1 cellular context compared by ENCODE assay signal in the genomic region with DNA sequence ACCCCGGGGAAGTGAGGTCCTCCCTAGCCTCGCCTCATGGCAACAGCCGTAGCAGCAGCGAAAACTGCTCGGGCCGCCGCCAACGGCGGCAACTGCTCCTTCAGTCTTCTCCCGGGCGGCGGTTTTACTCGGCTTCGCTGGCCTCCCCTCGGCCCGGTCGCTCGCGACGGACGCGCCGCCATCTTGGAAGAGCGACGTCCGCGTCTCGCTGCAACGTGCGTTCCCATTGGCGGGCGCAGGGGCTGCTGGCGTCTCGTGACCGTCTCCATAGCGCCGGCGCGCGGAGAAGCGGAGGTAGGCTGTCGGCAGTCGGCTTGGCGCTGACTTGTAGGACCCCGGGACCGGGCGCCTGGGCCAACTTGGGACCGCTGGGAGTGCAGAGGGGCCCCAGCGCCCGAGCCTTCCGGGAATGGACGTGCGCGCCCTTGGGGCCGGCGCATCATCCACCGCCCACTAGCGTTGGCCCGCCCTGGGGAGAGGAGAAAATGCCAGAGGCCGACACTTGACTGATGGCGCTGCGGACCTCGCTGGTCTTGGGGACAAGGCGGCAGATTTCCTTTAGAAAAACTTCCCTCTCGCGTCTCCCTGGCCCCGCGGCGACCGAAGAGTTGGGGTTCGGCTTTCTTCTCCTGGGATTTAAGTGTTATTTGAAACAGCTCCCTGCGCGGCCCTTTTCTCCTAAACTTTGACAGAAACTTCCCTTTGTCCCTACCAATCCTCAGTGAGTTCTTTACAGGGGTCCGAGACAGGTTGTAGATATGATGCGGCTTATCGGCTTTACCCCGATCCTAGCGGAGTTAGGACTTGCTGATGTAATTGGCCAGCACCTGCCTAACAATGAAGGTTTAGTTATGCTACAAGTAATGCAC.
TF ChIP-seq lines count a peak whose summit lies in the region.

A gene with protein sequence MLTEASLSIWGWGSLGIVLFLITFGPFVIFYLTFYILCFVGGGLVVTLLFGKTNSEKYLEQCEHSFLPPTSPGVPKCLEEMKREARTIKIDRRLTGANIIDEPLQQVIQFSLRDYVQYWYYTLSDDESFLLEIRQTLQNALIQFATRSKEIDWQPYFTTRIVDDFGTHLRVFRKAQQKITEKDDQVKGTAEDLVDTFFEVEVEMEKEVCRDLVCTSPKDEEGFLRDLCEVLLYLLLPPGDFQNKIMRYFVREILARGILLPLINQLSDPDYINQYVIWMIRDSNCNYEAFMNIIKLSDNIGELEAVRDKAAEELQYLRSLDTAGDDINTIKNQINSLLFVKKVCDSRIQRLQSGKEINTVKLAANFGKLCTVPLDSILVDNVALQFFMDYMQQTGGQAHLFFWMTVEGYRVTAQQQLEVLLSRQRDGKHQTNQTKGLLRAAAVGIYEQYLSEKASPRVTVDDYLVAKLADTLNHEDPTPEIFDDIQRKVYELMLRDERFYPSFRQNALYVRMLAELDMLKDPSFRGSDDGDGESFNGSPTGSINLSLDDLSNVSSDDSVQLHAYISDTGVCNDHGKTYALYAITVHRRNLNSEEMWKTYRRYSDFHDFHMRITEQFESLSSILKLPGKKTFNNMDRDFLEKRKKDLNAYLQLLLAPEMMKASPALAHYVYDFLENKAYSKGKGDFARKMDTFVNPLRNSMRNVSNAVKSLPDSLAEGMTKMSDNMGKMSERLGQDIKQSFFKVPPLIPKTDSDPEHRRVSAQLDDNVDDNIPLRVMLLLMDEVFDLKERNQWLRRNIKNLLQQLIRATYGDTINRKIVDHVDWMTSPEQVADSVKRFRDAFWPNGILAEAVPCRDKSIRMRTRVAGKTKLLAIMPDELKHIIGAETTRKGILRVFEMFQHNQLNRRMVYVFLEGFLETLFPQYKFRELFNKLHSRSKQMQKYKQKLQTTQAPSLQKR (minus strand): TSS at position 193 of the 869 bp plus-strand sequence. CDS start 199 bp downstream, outside the sequence.

TF ChIP-seq in HepG2, 621 proteins besides CTCF, POLR2A, EP300 and RAD21 (continued from another document and continues in another):
- TF ChIP-seq, protein P1, sequence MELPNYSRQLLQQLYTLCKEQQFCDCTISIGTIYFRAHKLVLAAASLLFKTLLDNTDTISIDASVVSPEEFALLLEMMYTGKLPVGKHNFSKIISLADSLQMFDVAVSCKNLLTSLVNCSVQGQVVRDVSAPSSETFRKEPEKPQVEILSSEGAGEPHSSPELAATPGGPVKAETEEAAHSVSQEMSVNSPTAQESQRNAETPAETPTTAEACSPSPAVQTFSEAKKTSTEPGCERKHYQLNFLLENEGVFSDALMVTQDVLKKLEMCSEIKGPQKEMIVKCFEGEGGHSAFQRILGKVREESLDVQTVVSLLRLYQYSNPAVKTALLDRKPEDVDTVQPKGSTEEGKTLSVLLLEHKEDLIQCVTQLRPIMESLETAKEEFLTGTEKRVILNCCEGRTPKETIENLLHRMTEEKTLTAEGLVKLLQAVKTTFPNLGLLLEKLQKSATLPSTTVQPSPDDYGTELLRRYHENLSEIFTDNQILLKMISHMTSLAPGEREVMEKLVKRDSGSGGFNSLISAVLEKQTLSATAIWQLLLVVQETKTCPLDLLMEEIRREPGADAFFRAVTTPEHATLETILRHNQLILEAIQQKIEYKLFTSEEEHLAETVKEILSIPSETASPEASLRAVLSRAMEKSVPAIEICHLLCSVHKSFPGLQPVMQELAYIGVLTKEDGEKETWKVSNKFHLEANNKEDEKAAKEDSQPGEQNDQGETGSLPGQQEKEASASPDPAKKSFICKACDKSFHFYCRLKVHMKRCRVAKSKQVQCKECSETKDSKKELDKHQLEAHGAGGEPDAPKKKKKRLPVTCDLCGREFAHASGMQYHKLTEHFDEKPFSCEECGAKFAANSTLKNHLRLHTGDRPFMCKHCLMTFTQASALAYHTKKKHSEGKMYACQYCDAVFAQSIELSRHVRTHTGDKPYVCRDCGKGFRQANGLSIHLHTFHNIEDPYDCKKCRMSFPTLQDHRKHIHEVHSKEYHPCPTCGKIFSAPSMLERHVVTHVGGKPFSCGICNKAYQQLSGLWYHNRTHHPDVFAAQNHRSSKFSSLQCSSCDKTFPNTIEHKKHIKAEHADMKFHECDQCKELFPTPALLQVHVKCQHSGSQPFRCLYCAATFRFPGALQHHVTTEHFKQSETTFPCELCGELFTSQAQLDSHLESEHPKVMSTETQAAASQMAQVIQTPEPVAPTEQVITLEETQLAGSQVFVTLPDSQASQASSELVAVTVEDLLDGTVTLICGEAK (IDR thresholded peaks at IDR 0.05) = no peak
- TF ChIP-seq, protein P1 (CRISPR knock-in tag; IDR thresholded peaks at IDR 0.05) = peak; percentile 85
- 0 out of 4 replicates have a peak, but pooled peaks of 1 of the 2 experiments have one; percentile 8 for TF ChIP-seq NR2F1 (CRISPR knock-in tag; IDR thresholded peaks at IDR 0.05)
- TF ChIP-seq ZNF558 (CRISPR knock-in tag; IDR thresholded peaks at IDR 0.05; ENCODE audit: borderline replicate concordance) = peak; percentile 72; the same call in 1 of the 2 replicates
- TF ChIP-seq FOXJ3 (CRISPR knock-in tag; IDR thresholded peaks at IDR 0.05; ENCODE audit: borderline replicate concordance) = peak; percentile 80; the same call in 1 of the 2 replicates
- peak; percentile 75; the same call in 1 of the 2 replicates for TF ChIP-seq ZNF749 (CRISPR knock-in tag; IDR thresholded peaks at IDR 0.05; ENCODE audit: borderline replicate concordance)
- TF ChIP-seq ZKSCAN5 (CRISPR knock-in tag; IDR thresholded peaks at IDR 0.05) = no peak
- TF ChIP-seq, protein P2, sequence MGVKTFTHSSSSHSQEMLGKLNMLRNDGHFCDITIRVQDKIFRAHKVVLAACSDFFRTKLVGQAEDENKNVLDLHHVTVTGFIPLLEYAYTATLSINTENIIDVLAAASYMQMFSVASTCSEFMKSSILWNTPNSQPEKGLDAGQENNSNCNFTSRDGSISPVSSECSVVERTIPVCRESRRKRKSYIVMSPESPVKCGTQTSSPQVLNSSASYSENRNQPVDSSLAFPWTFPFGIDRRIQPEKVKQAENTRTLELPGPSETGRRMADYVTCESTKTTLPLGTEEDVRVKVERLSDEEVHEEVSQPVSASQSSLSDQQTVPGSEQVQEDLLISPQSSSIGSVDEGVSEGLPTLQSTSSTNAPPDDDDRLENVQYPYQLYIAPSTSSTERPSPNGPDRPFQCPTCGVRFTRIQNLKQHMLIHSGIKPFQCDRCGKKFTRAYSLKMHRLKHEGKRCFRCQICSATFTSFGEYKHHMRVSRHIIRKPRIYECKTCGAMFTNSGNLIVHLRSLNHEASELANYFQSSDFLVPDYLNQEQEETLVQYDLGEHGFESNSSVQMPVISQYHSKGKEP (CRISPR knock-in tag; IDR thresholded peaks at IDR 0.05) = no peak
- TF ChIP-seq, protein P3, sequence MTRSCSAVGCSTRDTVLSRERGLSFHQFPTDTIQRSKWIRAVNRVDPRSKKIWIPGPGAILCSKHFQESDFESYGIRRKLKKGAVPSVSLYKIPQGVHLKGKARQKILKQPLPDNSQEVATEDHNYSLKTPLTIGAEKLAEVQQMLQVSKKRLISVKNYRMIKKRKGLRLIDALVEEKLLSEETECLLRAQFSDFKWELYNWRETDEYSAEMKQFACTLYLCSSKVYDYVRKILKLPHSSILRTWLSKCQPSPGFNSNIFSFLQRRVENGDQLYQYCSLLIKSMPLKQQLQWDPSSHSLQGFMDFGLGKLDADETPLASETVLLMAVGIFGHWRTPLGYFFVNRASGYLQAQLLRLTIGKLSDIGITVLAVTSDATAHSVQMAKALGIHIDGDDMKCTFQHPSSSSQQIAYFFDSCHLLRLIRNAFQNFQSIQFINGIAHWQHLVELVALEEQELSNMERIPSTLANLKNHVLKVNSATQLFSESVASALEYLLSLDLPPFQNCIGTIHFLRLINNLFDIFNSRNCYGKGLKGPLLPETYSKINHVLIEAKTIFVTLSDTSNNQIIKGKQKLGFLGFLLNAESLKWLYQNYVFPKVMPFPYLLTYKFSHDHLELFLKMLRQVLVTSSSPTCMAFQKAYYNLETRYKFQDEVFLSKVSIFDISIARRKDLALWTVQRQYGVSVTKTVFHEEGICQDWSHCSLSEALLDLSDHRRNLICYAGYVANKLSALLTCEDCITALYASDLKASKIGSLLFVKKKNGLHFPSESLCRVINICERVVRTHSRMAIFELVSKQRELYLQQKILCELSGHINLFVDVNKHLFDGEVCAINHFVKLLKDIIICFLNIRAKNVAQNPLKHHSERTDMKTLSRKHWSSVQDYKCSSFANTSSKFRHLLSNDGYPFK (CRISPR knock-in tag; IDR thresholded peaks at IDR 0.05; ENCODE audit: borderline replicate concordance) = peak; percentile 70; the same call in 1 of the 2 replicates
- TF ChIP-seq, protein P4, sequence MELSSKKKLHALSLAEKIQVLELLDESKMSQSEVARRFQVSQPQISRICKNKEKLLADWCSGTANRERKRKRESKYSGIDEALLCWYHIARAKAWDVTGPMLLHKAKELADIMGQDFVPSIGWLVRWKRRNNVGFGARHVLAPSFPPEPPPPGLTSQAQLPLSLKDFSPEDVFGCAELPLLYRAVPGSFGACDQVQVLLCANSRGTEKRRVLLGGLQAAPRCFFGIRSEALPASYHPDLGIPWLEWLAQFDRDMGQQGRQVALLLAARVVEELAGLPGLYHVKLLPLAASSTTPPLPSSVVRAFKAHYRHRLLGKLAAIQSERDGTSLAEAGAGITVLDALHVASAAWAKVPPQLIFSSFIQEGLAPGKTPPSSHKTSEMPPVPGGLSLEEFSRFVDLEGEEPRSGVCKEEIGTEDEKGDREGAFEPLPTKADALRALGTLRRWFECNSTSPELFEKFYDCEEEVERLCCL (CRISPR knock-in tag; IDR thresholded peaks at IDR 0.05; ENCODE audit: borderline replicate concordance) = peak; percentile 67; the same call in 1 of the 2 replicates
- no peak for TF ChIP-seq ZNF354B (CRISPR knock-in tag; IDR thresholded peaks at IDR 0.05)
- TF ChIP-seq MAFK (conservative IDR thresholded peaks at IDR 0.05 in 1 of 2, IDR thresholded peaks at IDR 0.05 in 1 of 2; ENCODE audit: low read length in 2 of 2) = no peak
- TF ChIP-seq ZMYM2 (CRISPR knock-in tag; IDR thresholded peaks at IDR 0.05) = no peak
- TF ChIP-seq ZNF20 (CRISPR knock-in tag; IDR thresholded peaks at IDR 0.05) = no peak; the same call in 1 of the 2 replicates
- TF ChIP-seq ZNF670 (CRISPR knock-in tag; IDR thresholded peaks at IDR 0.05; ENCODE audit: borderline replicate concordance) = no peak
- no peak for TF ChIP-seq MAFG (CRISPR knock-in tag; IDR thresholded peaks at IDR 0.05)
- TF ChIP-seq ZNF619 (CRISPR knock-in tag; IDR thresholded peaks at IDR 0.05) = peak; percentile 85
- TF ChIP-seq YEATS2 (CRISPR knock-in tag; IDR thresholded peaks at IDR 0.05; ENCODE audit: borderline replicate concordance) = peak; percentile 68; the same call in 1 of the 2 replicates
- peak; percentile 66; the same call in 1 of the 2 replicates for TF ChIP-seq ZNF607 (CRISPR knock-in tag; IDR thresholded peaks at IDR 0.05; ENCODE audit: borderline replicate concordance)
- TF ChIP-seq ZNF616 (CRISPR knock-in tag; IDR thresholded peaks at IDR 0.05; ENCODE audit: low read depth) = no peak
- TF ChIP-seq ZNF441 (CRISPR knock-in tag; IDR thresholded peaks at IDR 0.05; ENCODE audit: borderline replicate concordance) = 0 out of 2 replicates have a peak, but pooled peaks have one; percentile 34
- TF ChIP-seq PAX8 (CRISPR knock-in tag; IDR thresholded peaks at IDR 0.05; ENCODE audit: borderline replicate concordance) = 0 out of 2 replicates have a peak, but pooled peaks have one; percentile 60
- TF ChIP-seq, protein P5, sequence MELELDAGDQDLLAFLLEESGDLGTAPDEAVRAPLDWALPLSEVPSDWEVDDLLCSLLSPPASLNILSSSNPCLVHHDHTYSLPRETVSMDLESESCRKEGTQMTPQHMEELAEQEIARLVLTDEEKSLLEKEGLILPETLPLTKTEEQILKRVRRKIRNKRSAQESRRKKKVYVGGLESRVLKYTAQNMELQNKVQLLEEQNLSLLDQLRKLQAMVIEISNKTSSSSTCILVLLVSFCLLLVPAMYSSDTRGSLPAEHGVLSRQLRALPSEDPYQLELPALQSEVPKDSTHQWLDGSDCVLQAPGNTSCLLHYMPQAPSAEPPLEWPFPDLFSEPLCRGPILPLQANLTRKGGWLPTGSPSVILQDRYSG (CRISPR knock-in tag; IDR thresholded peaks at IDR 0.05) = no peak
- TF ChIP-seq ZBTB42 (CRISPR knock-in tag; IDR thresholded peaks at IDR 0.05) = no peak
- TF ChIP-seq ZNF260 (CRISPR knock-in tag; IDR thresholded peaks at IDR 0.05; ENCODE audit: borderline replicate concordance, low read depth) = no peak
- TF ChIP-seq, protein P6, sequence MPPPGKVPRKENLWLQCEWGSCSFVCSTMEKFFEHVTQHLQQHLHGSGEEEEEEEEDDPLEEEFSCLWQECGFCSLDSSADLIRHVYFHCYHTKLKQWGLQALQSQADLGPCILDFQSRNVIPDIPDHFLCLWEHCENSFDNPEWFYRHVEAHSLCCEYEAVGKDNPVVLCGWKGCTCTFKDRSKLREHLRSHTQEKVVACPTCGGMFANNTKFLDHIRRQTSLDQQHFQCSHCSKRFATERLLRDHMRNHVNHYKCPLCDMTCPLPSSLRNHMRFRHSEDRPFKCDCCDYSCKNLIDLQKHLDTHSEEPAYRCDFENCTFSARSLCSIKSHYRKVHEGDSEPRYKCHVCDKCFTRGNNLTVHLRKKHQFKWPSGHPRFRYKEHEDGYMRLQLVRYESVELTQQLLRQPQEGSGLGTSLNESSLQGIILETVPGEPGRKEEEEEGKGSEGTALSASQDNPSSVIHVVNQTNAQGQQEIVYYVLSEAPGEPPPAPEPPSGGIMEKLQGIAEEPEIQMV (CRISPR knock-in tag; IDR thresholded peaks at IDR 0.05; ENCODE audit: low read depth) = peak; percentile 96
- peak; percentile 71 for TF ChIP-seq KLF6 (CRISPR knock-in tag; IDR thresholded peaks at IDR 0.05)
